In the genomic region with DNA sequence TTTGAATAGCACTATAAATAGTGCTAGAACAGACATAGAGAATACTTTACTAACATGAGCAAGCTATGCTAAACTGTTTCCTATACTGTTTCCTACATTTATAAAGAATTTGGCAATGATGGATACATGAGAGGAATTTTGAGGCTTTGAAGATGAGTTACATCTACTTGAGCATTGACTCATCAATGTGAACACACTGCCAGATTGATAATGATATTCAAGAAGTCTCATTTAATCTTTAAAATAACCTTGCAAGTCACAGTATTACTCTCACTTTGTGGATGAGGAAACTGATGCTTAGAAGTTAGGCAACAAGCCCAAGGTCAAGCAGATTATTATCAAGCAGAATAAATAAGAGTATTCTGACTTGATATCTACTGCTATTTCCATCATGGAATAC, we compare ENCODE assay signal across 10 cellular contexts.
"Had no signal": no experiment of that assay in that cellular context is flagged by ENCODE, and none has a peak within 500 bp of the region (broad histone marks: within the 10 kb centered on the region; RNA-seq: fewer than 3 reads in every experiment).

No MANE protein-coding gene starts in this region.

- H3K9me3 ChIP-seq: left ventricle myocardium inferior, sigmoid colon had no signal

- H3K36me3 ChIP-seq: left ventricle myocardium inferior, sigmoid colon had no signal

- ATAC-seq: effector memory CD8-positive, alpha-beta T cell; stimulated activated naive B cell treated with anti-CD40 and anti-IgM and Interleukin-4, amounts not matched to agents 10 μg/mL and 1 μg/mL and 100 μg/mL, for 72 hours had no signal

- H3K27me3 ChIP-seq: sigmoid colon had no signal

- DNase-seq: activated CD4-positive, alpha-beta T cell treated with anti-CD3 and anti-CD28 coated beads, Interleukin-2, amount 50 U/mL, for 4 hours; activated CD4-positive, CD25-positive, alpha-beta regulatory T cell treated with anti-CD3 and anti-CD28 coated beads, Interleukin-2, amount 50 U/mL, for 72 hours; activated gamma-delta T cell; effector memory CD8-positive, alpha-beta T cell; left ventricle myocardium inferior; occipital lobe; posterior cingulate gyrus; sigmoid colon; stimulated activated naive B cell treated with anti-CD40 and anti-IgM and Interleukin-4, amounts not matched to agents 10 μg/mL and 1 μg/mL and 100 μg/mL, for 72 hours had no signal

- H3K4me3 ChIP-seq: left ventricle myocardium inferior, sigmoid colon had no signal

- H3K27ac ChIP-seq: left ventricle myocardium inferior, sigmoid colon, VCaP had no signal

- H3K4me1 ChIP-seq: left ventricle myocardium inferior, sigmoid colon had no signal
